Comparison of ENCODE assay signal across 21 cellular contexts in genomic region chr2:72983500-72984039, GRCh38.
DNase-seq lines count a peak whose midpoint lies in the region; ATAC-seq and TF ChIP-seq lines count a peak whose summit lies in the region.
"Had no signal": no experiment of that assay in that cellular context is flagged by ENCODE, and none has a peak within 500 bp of the region (broad histone marks: within the 10 kb centered on the region; RNA-seq: fewer than 3 reads in every experiment).

No MANE protein-coding gene starts in this region.

- peaks cover 20 to 43% (median 38%) of the 10 kb centered on the region in 4 donors for H3K4me1 ChIP-seq in stomach
- H3K4me1 ChIP-seq: prostate gland, tibial artery had no signal

- no peak for ATAC-seq in HG03565 (IDR thresholded peaks at IDR 0.05; ENCODE audit: unreplicated experiment)
- ATAC-seq: activated naive CD4-positive, alpha-beta T cell treated with anti-CD3 and anti-CD28 coated beads, Interleukin-2, amount 50 U/mL, for 72 hours; WTC11 had no signal

- no peak overlapping the region for H3K4me3 ChIP-seq in stomach
- H3K4me3 ChIP-seq: BLaER1 treated with 17β-estradiol and CSF1 and Interleukin-3, amounts not matched to agents 10 nM and 100 nM; prostate gland; tibial artery had no signal

- TF ChIP-seq POLR2A in stomach (IDR thresholded peaks at IDR 0.05), result no peak

- TF ChIP-seq EP300 in stomach (IDR thresholded peaks at IDR 0.05), result no peak

- WGBS in stomach, 5 donors, result 27 to 52% (median 45%) methylated on average over 6 to 7 of the region's 7 CpGs

- intact Hi-C loops in stomach (cut with DNase I; ENCODE audit: low total_unique reads), result no loop called here

- H3K36me3 ChIP-seq in stomach, result peaks cover 4 to 28% (median 14%) of the 10 kb centered on the region in 4 donors
- H3K36me3 ChIP-seq: BLaER1 treated with 17β-estradiol and CSF1 and Interleukin-3, amounts not matched to agents 10 nM and 100 nM; prostate gland had no signal

- peak; percentile 63 for DNase-seq in NCI-H1105 treated with DMSO at 0.1 percent for 48 hours (lab: John Stamatoyannopoulos, UW)
- no peak for DNase-seq in NCI-H1105 (lab: John Stamatoyannopoulos, UW)
- peak; percentile 64 for DNase-seq in left kidney (ENCODE audit: low read depth, low spot score)
- DNase-seq in stomach, result peak; percentile 52
- DNase-seq in effector CD8-positive, alpha-beta T cell (lab: John Stamatoyannopoulos, UW), result no peak
- DNase-seq in AG08395 (ENCODE audit: low spot score), result no peak
- DNase-seq: activated CD4-positive, alpha-beta memory T cell treated with anti-CD3 and anti-CD28 coated beads, Interleukin-2, amount 10 ng/mL, durations not matched to agents 7 days and 5 days; activated T-cell treated with anti-CD3 and anti-CD28 coated beads, Interleukin-2, amount 50 U/mL, for 1 hour; DMS 273 treated with DMSO at 0.1 percent for 48 hours; KG1; mammary epithelial cell; MV-4-11; naive thymus-derived CD4-positive, alpha-beta T cell; SIG-M5; tibial artery had no signal

- no peaks in the 10 kb centered on the region for H3K9me3 ChIP-seq in stomach
- H3K9me3 ChIP-seq: BLaER1 treated with 17β-estradiol and CSF1 and Interleukin-3, amounts not matched to agents 10 nM and 100 nM; prostate gland; tibial artery had no signal

- H3K27me3 ChIP-seq in stomach, result no peaks in the 10 kb centered on the region
- H3K27me3 ChIP-seq: BLaER1 treated with 17β-estradiol and CSF1 and Interleukin-3, amounts not matched to agents 10 nM and 100 nM; tibial artery had no signal

- TF ChIP-seq CTCF in stomach (IDR thresholded peaks at IDR 0.05), result no peak

- peak overlapping the region; percentile 7 for H3K27ac ChIP-seq in angular gyrus (ENCODE audit: low read depth, low read length)
- H3K27ac ChIP-seq in stomach, result peak overlapping the region; percentile 23 to 72 (median 65)
- H3K27ac ChIP-seq: BLaER1 treated with 17β-estradiol and CSF1 and Interleukin-3, amounts not matched to agents 10 nM and 100 nM; prostate gland; tibial artery had no signal

Comparison
In these comparisons a context has a peak if more than half of its experiments do, and no peak if none do; other contexts are left out.
1. DNase-seq: peak in NCI-H1105 treated with DMSO at 0.1 percent for 48 hours (single experiment), left kidney (single experiment) and stomach (single experiment); none in NCI-H1105 (single experiment), effector CD8-positive, alpha-beta T cell (single experiment) and AG08395 (single experiment).